Comparison of ENCODE assay signal across 2 cellular contexts in genomic region chr10:79127151-79127961, GRCh38.
TF ChIP-seq lines count a peak whose summit lies in the region.

No MANE protein-coding gene starts in this region.

TF ChIP-seq in IMR-90, 13 proteins besides CTCF, POLR2A, EP300 and RAD21 (continued from another document):
- TF ChIP-seq, protein P1, sequence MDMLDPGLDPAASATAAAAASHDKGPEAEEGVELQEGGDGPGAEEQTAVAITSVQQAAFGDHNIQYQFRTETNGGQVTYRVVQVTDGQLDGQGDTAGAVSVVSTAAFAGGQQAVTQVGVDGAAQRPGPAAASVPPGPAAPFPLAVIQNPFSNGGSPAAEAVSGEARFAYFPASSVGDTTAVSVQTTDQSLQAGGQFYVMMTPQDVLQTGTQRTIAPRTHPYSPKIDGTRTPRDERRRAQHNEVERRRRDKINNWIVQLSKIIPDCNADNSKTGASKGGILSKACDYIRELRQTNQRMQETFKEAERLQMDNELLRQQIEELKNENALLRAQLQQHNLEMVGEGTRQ (IDR thresholded peaks at IDR 0.05; ENCODE audit: low read depth, low read length): no peak

TF ChIP-seq in liver, 16 proteins besides CTCF, POLR2A, EP300 and RAD21 (continued from another document):
- TF ChIP-seq REST (IDR thresholded peaks at IDR 0.05) (peak; percentile 57), TAF1 (conservative IDR thresholded peaks at IDR 0.05) (no peak), SP1 (IDR thresholded peaks at IDR 0.05) (peak; percentile 69), HNF4A (conservative IDR thresholded peaks at IDR 0.05) (peak; percentile 82 to 87), GABPA (IDR thresholded peaks at IDR 0.05 in 1 of 2, conservative IDR thresholded peaks at IDR 0.05 in 1 of 2) (peak in 1 of 2 donors; percentile 47), MAX (IDR thresholded peaks at IDR 0.05) (no peak), NR2F2 (IDR thresholded peaks at IDR 0.05) (peak; percentile 66)
- TF ChIP-seq, protein P2, sequence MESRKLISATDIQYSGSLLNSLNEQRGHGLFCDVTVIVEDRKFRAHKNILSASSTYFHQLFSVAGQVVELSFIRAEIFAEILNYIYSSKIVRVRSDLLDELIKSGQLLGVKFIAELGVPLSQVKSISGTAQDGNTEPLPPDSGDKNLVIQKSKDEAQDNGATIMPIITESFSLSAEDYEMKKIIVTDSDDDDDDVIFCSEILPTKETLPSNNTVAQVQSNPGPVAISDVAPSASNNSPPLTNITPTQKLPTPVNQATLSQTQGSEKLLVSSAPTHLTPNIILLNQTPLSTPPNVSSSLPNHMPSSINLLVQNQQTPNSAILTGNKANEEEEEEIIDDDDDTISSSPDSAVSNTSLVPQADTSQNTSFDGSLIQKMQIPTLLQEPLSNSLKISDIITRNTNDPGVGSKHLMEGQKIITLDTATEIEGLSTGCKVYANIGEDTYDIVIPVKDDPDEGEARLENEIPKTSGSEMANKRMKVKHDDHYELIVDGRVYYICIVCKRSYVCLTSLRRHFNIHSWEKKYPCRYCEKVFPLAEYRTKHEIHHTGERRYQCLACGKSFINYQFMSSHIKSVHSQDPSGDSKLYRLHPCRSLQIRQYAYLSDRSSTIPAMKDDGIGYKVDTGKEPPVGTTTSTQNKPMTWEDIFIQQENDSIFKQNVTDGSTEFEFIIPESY (IDR thresholded peaks at IDR 0.05): no peak
